ENCODE assay signal across 1 cellular context in the genomic region with DNA sequence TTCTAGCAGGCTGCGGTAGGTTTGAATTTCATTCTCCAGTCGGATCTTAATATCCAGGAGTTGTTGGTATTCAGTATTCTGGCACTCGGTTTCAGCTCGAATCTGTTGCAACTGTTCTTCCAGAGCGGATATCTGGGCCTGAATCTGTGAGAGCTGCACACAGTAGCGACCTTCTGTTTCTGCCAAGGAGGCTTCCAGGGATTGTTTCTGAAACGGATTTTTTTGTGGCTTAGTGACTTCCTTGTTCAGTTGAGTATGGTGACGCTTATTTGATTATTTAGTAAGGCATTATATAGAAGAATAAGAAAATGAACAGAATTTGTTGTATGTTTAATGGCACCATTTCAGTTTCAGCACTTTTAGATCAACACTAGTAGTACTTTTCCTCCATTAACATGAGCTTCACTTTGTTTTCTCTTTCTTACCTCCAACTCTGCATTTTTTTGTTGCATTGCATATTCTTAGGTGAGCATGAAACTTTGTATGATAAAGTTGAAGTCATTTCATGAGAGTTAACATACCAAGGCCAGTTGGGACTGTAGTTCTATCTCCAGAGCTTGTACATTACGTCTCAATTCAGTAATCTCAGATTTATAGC.
TF ChIP-seq lines count a peak whose summit lies in the region.

No MANE protein-coding gene starts in this region.

TF ChIP-seq in GM12878, 131 proteins besides CTCF, POLR2A, EP300 and RAD21:
- 0 out of 2 replicates have a peak, but pooled peaks have one; percentile 4 for TF ChIP-seq FOXM1 (IDR thresholded peaks at IDR 0.05; ENCODE audit: low read depth, low read length)
- TF ChIP-seq, protein P1, sequence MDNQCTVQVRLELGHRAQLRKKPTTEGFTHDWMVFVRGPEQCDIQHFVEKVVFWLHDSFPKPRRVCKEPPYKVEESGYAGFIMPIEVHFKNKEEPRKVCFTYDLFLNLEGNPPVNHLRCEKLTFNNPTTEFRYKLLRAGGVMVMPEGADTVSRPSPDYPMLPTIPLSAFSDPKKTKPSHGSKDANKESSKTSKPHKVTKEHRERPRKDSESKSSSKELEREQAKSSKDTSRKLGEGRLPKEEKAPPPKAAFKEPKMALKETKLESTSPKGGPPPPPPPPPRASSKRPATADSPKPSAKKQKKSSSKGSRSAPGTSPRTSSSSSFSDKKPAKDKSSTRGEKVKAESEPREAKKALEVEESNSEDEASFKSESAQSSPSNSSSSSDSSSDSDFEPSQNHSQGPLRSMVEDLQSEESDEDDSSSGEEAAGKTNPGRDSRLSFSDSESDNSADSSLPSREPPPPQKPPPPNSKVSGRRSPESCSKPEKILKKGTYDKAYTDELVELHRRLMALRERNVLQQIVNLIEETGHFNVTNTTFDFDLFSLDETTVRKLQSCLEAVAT (IDR thresholded peaks at IDR 0.05): peak; percentile 83
- TF ChIP-seq RFX5 (IDR thresholded peaks at IDR 0.05; ENCODE audit: low read depth, low read length): no peak
- TF ChIP-seq, protein P2, sequence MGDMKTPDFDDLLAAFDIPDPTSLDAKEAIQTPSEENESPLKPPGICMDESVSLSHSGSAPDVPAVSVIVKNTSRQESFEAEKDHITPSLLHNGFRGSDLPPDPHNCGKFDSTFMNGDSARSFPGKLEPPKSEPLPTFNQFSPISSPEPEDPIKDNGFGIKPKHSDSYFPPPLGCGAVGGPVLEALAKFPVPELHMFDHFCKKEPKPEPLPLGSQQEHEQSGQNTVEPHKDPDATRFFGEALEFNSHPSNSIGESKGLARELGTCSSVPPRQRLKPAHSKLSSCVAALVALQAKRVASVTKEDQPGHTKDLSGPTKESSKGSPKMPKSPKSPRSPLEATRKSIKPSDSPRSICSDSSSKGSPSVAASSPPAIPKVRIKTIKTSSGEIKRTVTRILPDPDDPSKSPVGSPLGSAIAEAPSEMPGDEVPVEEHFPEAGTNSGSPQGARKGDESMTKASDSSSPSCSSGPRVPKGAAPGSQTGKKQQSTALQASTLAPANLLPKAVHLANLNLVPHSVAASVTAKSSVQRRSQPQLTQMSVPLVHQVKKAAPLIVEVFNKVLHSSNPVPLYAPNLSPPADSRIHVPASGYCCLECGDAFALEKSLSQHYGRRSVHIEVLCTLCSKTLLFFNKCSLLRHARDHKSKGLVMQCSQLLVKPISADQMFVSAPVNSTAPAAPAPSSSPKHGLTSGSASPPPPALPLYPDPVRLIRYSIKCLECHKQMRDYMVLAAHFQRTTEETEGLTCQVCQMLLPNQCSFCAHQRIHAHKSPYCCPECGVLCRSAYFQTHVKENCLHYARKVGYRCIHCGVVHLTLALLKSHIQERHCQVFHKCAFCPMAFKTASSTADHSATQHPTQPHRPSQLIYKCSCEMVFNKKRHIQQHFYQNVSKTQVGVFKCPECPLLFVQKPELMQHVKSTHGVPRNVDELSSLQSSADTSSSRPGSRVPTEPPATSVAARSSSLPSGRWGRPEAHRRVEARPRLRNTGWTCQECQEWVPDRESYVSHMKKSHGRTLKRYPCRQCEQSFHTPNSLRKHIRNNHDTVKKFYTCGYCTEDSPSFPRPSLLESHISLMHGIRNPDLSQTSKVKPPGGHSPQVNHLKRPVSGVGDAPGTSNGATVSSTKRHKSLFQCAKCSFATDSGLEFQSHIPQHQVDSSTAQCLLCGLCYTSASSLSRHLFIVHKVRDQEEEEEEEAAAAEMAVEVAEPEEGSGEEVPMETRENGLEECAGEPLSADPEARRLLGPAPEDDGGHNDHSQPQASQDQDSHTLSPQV (IDR thresholded peaks at IDR 0.05): no peak
- no peak for TF ChIP-seq PAX8 (IDR thresholded peaks at IDR 0.05)
